16 cellular contexts compared by ENCODE assay signal in genomic region chr15:90483012-90483307, GRCh38.
"Had no signal": no experiment of that assay in that cellular context is flagged by ENCODE, and none has a peak within 500 bp of the region (broad histone marks: within the 10 kb centered on the region; RNA-seq: fewer than 3 reads in every experiment).

No MANE protein-coding gene starts in this region.

- ATAC-seq: gastroesophageal sphincter, lower lobe of right lung had no signal

- H3K9me3 Mint-ChIP-seq: effector memory CD8-positive, alpha-beta T cell; immature natural killer cell; memory B cell; mesothelial cell of epicardium; nephron progenitor cell; type B pancreatic cell had no signal

- H3K4me3 ChIP-seq: esophagus muscularis mucosa, gastroesophageal sphincter, left ventricle myocardium inferior, lower lobe of right lung, sigmoid colon, skin epidermis, stomach, thyroid gland had no signal

- H3K27me3 ChIP-seq: esophagus muscularis mucosa, gastroesophageal sphincter, sigmoid colon, stomach, thyroid gland had no signal

- DNase-seq: left cardiac atrium, left ventricle myocardium inferior, lower lobe of right lung, sigmoid colon had no signal

- H3K27me3 Mint-ChIP-seq: effector memory CD8-positive, alpha-beta T cell; memory B cell; type B pancreatic cell had no signal

- H3K9me3 ChIP-seq: esophagus muscularis mucosa, gastroesophageal sphincter, left ventricle myocardium inferior, lower lobe of right lung, sigmoid colon, stomach, thyroid gland had no signal

- H3K4me3 Mint-ChIP-seq: effector memory CD8-positive, alpha-beta T cell; memory B cell; mesothelial cell of epicardium; nephron progenitor cell; type B pancreatic cell had no signal

- H3K4me1 ChIP-seq: left ventricle myocardium inferior had no signal

- H3K27ac Mint-ChIP-seq: effector memory CD8-positive, alpha-beta T cell; memory B cell; nephron progenitor cell; type B pancreatic cell had no signal

- H3K27ac ChIP-seq: epithelial cell of prostate, left ventricle myocardium inferior, lower lobe of right lung, skin epidermis, stomach, thyroid gland had no signal
